8 cellular contexts compared by ENCODE assay signal in genomic region chr1:18581420-18581880, GRCh38. TPM values are rescaled to one million over a fixed set of nuclear protein-coding genes. Genes with fewer than 3 reads are reported as not detected.
DNase-seq lines count a peak whose midpoint lies in the region; ATAC-seq and TF ChIP-seq lines count a peak whose summit lies in the region.

No MANE protein-coding gene starts in this region.

- TF ChIP-seq CTCF in WERI-Rb-1 (IDR thresholded peaks at IDR 0.05; ENCODE audit: low read depth, low read length) (peak; percentile 95), epithelial cell of proximal tubule (conservative IDR thresholded peaks at IDR 0.05; ENCODE audit: low read depth, low read length) (peak; percentile 80)

- no peaks in the 10 kb centered on the region for H3K9me3 ChIP-seq in WERI-Rb-1 (ENCODE audit: severe bottlenecking)

- no peaks in the 10 kb centered on the region for H3K27me3 ChIP-seq in WERI-Rb-1 (ENCODE audit: insufficient read depth, low read depth, severe bottlenecking)

- H3K36me3 ChIP-seq in WERI-Rb-1: no peaks in the 10 kb centered on the region

- H3K4me3 ChIP-seq in WERI-Rb-1 (ENCODE audit: low read depth, low read length) (no peak overlapping the region), epithelial cell of proximal tubule (ENCODE audit: low read depth, low read length) (no peak overlapping the region)

- DNase-seq in COLO668 (lab: John Stamatoyannopoulos, UW; ENCODE audit: unreplicated experiment) (peak; percentile 44), H4 (ENCODE audit: low spot score) (peak; percentile 29), WERI-Rb-1 (peak; percentile 52), epithelial cell of proximal tubule (ENCODE audit: low read depth) (no peak), NK-92 (lab: John Stamatoyannopoulos, UW; ENCODE audit: unreplicated experiment) (no peak)
- peak; percentile 15 to 44 for DNase-seq in stimulated activated CD4-positive, alpha-beta T cell treated with anti-CD3 and anti-CD28 coated beads, Interleukin-12 subunit alpha, Interleukin-12 subunit beta, amount 100 ng/mL, for 24 hours (ENCODE audit: low read depth in 2 of 2)

- ATAC-seq in GM21786 (IDR thresholded peaks at IDR 0.05; ENCODE audit: unreplicated experiment): no peak
- ATAC-seq in HG03039 (IDR thresholded peaks at IDR 0.05; ENCODE audit: unreplicated experiment): no peak

- H3K27ac ChIP-seq in WERI-Rb-1: no peak overlapping the region

RNA-seq across cellular contexts. Expression of gene PAX7, which starts 49.2 kb away (rescaled TPM):
- 2.1 and 2.3 TPM in 2 replicates for total RNA-seq in H4 (2014; rRNA removed; shearing (Covaris generic))
- total RNA-seq in epithelial cell of proximal tubule: not detected in 2 replicates

Comparison
In these comparisons a context has a peak if more than half of its experiments do, and no peak if none do; other contexts are left out.
1. DNase-seq: peak in COLO668 (single experiment), H4 (single experiment), WERI-Rb-1 (single experiment) and stimulated activated CD4-positive, alpha-beta T cell treated with anti-CD3 and anti-CD28 coated beads, Interleukin-12 subunit alpha, Interleukin-12 subunit beta, amount 100 ng/mL, for 24 hours (2 of 2); none in epithelial cell of proximal tubule (single experiment) and NK-92 (single experiment).